8 cellular contexts compared by ENCODE assay signal in genomic region chr22:44023404-44024287, GRCh38. TPM values are rescaled to one million over a fixed set of nuclear protein-coding genes. Genes with fewer than 3 reads are reported as not detected.
DNase-seq lines count a peak whose midpoint lies in the region; ATAC-seq and TF ChIP-seq lines count a peak whose summit lies in the region.

No MANE protein-coding gene starts in this region.

- CTCF ChIA-PET in activated CD8-positive, alpha-beta T cell treated with anti-CD3 and anti-CD28 coated beads for 36 hours (lab: Charles Lee): interaction anchor here (0.6 to 1.9 kb wide), 3 partner anchors 30 to 57 kb away, joined by 3 to 5 read pairs (median 3); no protein-coding TSS in a partner anchor

- H3K4me3 Mint-ChIP-seq in activated CD8-positive, alpha-beta T cell treated with anti-CD3 and anti-CD28 coated beads for 36 hours: peak overlapping the region; percentile 89
- peak overlapping the region; percentile 41 to 81 (median 72) for H3K4me3 Mint-ChIP-seq in naive thymus-derived CD8-positive, alpha-beta T cell

- no peak for TF ChIP-seq CTCF in activated CD8-positive, alpha-beta T cell treated with anti-CD3 and anti-CD28 coated beads for 36 hours (IDR thresholded peaks at IDR 0.05)
- no peak for TF ChIP-seq CTCF in esophagus squamous epithelium (IDR thresholded peaks at IDR 0.05)

- H3K27me3 ChIP-seq in esophagus squamous epithelium (peaks cover 0 to 36% (median 0%) of the 10 kb centered on the region in 4 donors), aorta (ENCODE audit: control insufficient read depth in 1 of 2, insufficient read depth in 2 of 2, low read length in 1 of 2) (no peaks in the 10 kb centered on the region)

- H3K27me3 Mint-ChIP-seq in activated CD8-positive, alpha-beta T cell treated with anti-CD3 and anti-CD28 coated beads for 36 hours: peaks cover 7% of the 10 kb centered on the region
- peaks cover 7 to 33% (median 17%) of the 10 kb centered on the region in 5 donors for H3K27me3 Mint-ChIP-seq in naive thymus-derived CD8-positive, alpha-beta T cell

- no peaks in the 10 kb centered on the region for H3K9me3 Mint-ChIP-seq in activated CD8-positive, alpha-beta T cell treated with anti-CD3 and anti-CD28 coated beads for 36 hours
- H3K9me3 Mint-ChIP-seq in naive thymus-derived CD8-positive, alpha-beta T cell: no peaks in the 10 kb centered on the region

- peak in 1 of 4 donors; percentile 55 for TF ChIP-seq POLR2A in esophagus squamous epithelium (IDR thresholded peaks at IDR 0.05)

- peak overlapping the region; percentile 78 to 95 (median 85) for H3K27ac ChIP-seq in esophagus squamous epithelium
- no peak overlapping the region for H3K27ac ChIP-seq in aorta (ENCODE audit: low read depth in 1 of 2, low read length in 2 of 2)

- H3K4me1 Mint-ChIP-seq in activated CD8-positive, alpha-beta T cell treated with anti-CD3 and anti-CD28 coated beads for 36 hours (ENCODE audit: low read depth): peaks cover 43% of the 10 kb centered on the region
- peaks cover 18 to 40% (median 27%) of the 10 kb centered on the region in 4 donors for H3K4me1 Mint-ChIP-seq in naive thymus-derived CD8-positive, alpha-beta T cell

- peak overlapping the region; percentile 89 for H3K27ac Mint-ChIP-seq in activated CD8-positive, alpha-beta T cell treated with anti-CD3 and anti-CD28 coated beads for 36 hours
- H3K27ac Mint-ChIP-seq in naive thymus-derived CD8-positive, alpha-beta T cell: peak overlapping the region in 3 of 10 donors; percentile 49 to 72 (median 51)

- 17 to 47% methylated on average over 10 to 15 of the region's 54 CpGs for WGBS in esophagus squamous epithelium, 2 donors
- whole genome bisulfite sequencing in aorta, 2 donors: 15 to 17% methylated on average over 47 to 54 of the region's 54 CpGs

- DNase-seq in ELR (ENCODE audit: low read depth): peak; percentile 58
- DNase-seq in HS-27A (ENCODE audit: low read depth): peak; percentile 31
- peak; percentile 62 for DNase-seq in activated CD8-positive, alpha-beta T cell treated with anti-CD3 and anti-CD28 coated beads for 36 hours
- no peak for DNase-seq in esophagus squamous epithelium (lab: John Stamatoyannopoulos, UW)
- no peak for DNase-seq in naive thymus-derived CD8-positive, alpha-beta T cell
- peak; percentile 54 to 84 for DNase-seq in aorta

- intact Hi-C loops in activated CD8-positive, alpha-beta T cell treated with anti-CD3 and anti-CD28 coated beads for 36 hours (cut with micrococcal nuclease): no loop called here
- intact Hi-C loops in esophagus squamous epithelium (cut with DNase I) (no loop called here), aorta (cut with DNase I) (no loop called here)

- H3K9me3 ChIP-seq in esophagus squamous epithelium (no peaks in the 10 kb centered on the region), aorta (ENCODE audit: control insufficient read depth, low read length) (no peaks in the 10 kb centered on the region)

- POLR2A ChIA-PET in activated CD8-positive, alpha-beta T cell treated with anti-CD3 and anti-CD28 coated beads for 36 hours (lab: Charles Lee): interaction anchor here (0.6 to 1.4 kb wide), 6 partner anchors 9 to 634 kb away, joined by 3 to 6 read pairs (median 4); no protein-coding TSS in a partner anchor
- POLR2A ChIA-PET in naive thymus-derived CD8-positive, alpha-beta T cell (lab: Charles Lee): interaction anchor here (0.8 kb wide), 1 partner anchor 158 kb away, joined by 3 read pairs; no protein-coding TSS in a partner anchor

- peaks cover 32% of the 10 kb centered on the region for H3K36me3 Mint-ChIP-seq in activated CD8-positive, alpha-beta T cell treated with anti-CD3 and anti-CD28 coated beads for 36 hours (ENCODE audit: low read depth)
- no peaks in the 10 kb centered on the region for H3K36me3 Mint-ChIP-seq in naive thymus-derived CD8-positive, alpha-beta T cell

- peaks cover 8 to 43% (median 24%) of the 10 kb centered on the region in 3 donors for H3K4me1 ChIP-seq in esophagus squamous epithelium
- no peaks in the 10 kb centered on the region for H3K4me1 ChIP-seq in aorta (ENCODE audit: control insufficient read depth in 1 of 2, insufficient read depth in 2 of 2, low read length in 2 of 2)

- H3K36me3 ChIP-seq in esophagus squamous epithelium: no peaks in the 10 kb centered on the region
- H3K36me3 ChIP-seq in aorta (ENCODE audit: control insufficient read depth in 1 of 2, insufficient read depth in 2 of 2, low read length in 1 of 2): no peaks in the 10 kb centered on the region

- ATAC-seq in activated CD8-positive, alpha-beta T cell treated with anti-CD3 and anti-CD28 coated beads for 36 hours: peak; percentile 34
- peak; percentile 22 to 43 for ATAC-seq in naive thymus-derived CD8-positive, alpha-beta T cell
- ATAC-seq in aorta (ENCODE audit: low FRiP score) (peak; percentile 57), HG03442 (IDR thresholded peaks at IDR 0.05; ENCODE audit: unreplicated experiment) (no peak), HG03439 (IDR thresholded peaks at IDR 0.05; ENCODE audit: unreplicated experiment) (no peak)

- H3K4me3 ChIP-seq in esophagus squamous epithelium: peak overlapping the region; percentile 46 to 73 (median 58)
- H3K4me3 ChIP-seq in aorta (ENCODE audit: low read length in 2 of 2): peak overlapping the region; percentile 48 to 50

RNA-seq across cellular contexts. Expression of gene PARVB, which starts 0.5 kb away (rescaled TPM):
- 10 to 100 TPM; 71.0 to 73.1 TPM for total RNA-seq in activated CD8-positive, alpha-beta T cell treated with anti-CD3 and anti-CD28 coated beads for 36 hours
- total RNA-seq in esophagus squamous epithelium: 10 to 100 TPM in 2 of 4 donors, 1 to 10 TPM in 2; 3.3 to 20.8 (median 11.7) TPM
- total RNA-seq in naive thymus-derived CD8-positive, alpha-beta T cell: 1 to 10 TPM; 6.9 to 7.0 TPM
- under 1 TPM in 1 of 3 donors, not detected in 2; 0.91 TPM for polyA plus RNA-seq in naive thymus-derived CD8-positive, alpha-beta T cell
- 10 to 100 TPM; 28.3 to 34.6 TPM for total RNA-seq in aorta
- polyA plus RNA-seq in aorta: 10 to 100 TPM in 1 of 2 donors, 1 to 10 TPM in 1; 7.9 to 12.1 TPM

Comparison
In these comparisons a context has a peak if more than half of its experiments do, and no peak if none do; other contexts are left out.
1. DNase-seq: peak in ELR (single experiment), HS-27A (single experiment), activated CD8-positive, alpha-beta T cell treated with anti-CD3 and anti-CD28 coated beads for 36 hours (single experiment) and aorta (2 of 2); none in esophagus squamous epithelium (single experiment) and naive thymus-derived CD8-positive, alpha-beta T cell (0 of 10).
2. ATAC-seq: peak in activated CD8-positive, alpha-beta T cell treated with anti-CD3 and anti-CD28 coated beads for 36 hours (single experiment), naive thymus-derived CD8-positive, alpha-beta T cell (2 of 2) and aorta (single experiment); none in HG03442 (single experiment) and HG03439 (single experiment).
3. H3K27ac ChIP-seq: peak in esophagus squamous epithelium (4 of 4); none in aorta (0 of 2).